ENCODE assay signal across 31 cellular contexts in the genomic region with DNA sequence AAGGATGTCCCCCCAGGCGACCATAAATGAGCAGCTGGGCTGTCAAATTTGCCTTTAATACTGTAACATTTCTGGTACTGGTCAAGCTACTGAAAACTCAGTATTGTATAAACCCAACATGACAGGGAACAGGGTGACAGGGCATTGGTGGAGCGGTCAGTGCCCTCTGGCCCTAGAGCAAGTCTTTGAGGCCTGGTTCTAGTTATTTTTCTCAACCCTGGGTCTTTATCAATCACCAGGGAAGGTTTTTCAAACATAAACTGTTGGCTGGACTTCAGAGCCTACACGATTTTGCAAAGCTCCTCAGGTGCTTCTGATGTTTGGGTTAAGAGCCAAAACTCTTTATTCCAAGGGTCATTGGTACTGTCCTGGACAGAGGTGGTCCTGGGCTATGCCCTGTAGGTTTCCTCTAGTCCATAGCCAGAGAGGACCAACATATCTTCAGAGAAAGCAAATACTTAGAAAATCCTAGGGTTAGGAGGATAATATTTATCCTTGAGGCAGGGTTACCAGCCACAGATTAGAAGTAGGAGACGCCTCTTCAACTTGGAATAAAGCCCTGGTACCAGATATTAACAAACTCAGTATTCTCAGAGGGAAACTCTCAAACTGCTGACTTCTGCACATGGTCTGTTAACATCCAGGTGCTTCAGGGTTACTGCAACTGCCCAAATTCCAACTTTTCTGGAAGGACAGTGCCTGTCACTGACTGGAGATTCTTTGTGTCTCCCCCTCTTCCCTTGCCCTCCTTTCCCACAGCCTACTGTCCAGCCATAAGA. TPM values are rescaled to one million over a fixed set of nuclear protein-coding genes. Genes with fewer than 3 reads are reported as not detected.
"Had no signal": no experiment of that assay in that cellular context is flagged by ENCODE, and none has a peak within 500 bp of the region (broad histone marks: within the 10 kb centered on the region; RNA-seq: fewer than 3 reads in every experiment).

No MANE protein-coding gene starts in this region.

- H3K4me3 ChIP-seq: colonic mucosa, esophagus squamous epithelium, heart right ventricle, lung, neural progenitor cell, prostate gland, right atrium auricular region, sigmoid colon, thoracic aorta, tibial nerve, upper lobe of right lung, uterus had no signal

- H3K36me3 ChIP-seq: colonic mucosa, esophagus squamous epithelium, heart right ventricle, neural progenitor cell, prostate gland, right atrium auricular region, sigmoid colon, thoracic aorta, tibial nerve, upper lobe of right lung, uterus had no signal

- H3K9me3 ChIP-seq: colonic mucosa, esophagus squamous epithelium, heart right ventricle, prostate gland, right atrium auricular region, sigmoid colon, thoracic aorta, tibial nerve, upper lobe of right lung, uterus had no signal

- ATAC-seq: heart right ventricle; left ventricle myocardium superior; naive thymus-derived CD4-positive, alpha-beta T cell; stimulated activated naive CD8-positive, alpha-beta T cell treated with anti-CD3 and anti-CD28 coated beads, Interleukin-15, Interleukin-2, amounts not matched to agents 100 U/mL and 50 U/mL, for 24 hours; upper lobe of right lung had no signal

- DNase-seq: colonic mucosa; effector memory CD4-positive, alpha-beta T cell; erythroblast; esophagus squamous epithelium; foreskin melanocyte; glutamatergic neuron; heart right ventricle; hippocampal formation; kidney glomerular epithelial cell; left colon; left ventricle myocardium superior; mesendoderm; midbrain; naive thymus-derived CD4-positive, alpha-beta T cell; sigmoid colon; stimulated activated CD4-positive, alpha-beta T cell treated with anti-CD3 and anti-CD28 coated beads, Interleukin-2, amount 100 ng/mL, for 24 hours; stimulated activated CD4-positive, alpha-beta T cell treated with anti-CD3 and anti-CD28 coated beads, Interleukin-4, amount 100 ng/mL, for 24 hours; stimulated activated naive CD8-positive, alpha-beta T cell treated with anti-CD3 and anti-CD28 coated beads, Interleukin-15, Interleukin-2, amounts not matched to agents 100 U/mL and 50 U/mL, for 24 hours; upper lobe of right lung; uterus had no signal

- H3K9ac ChIP-seq: neural progenitor cell had no signal

- H3K27me3 ChIP-seq: colonic mucosa, esophagus squamous epithelium, neural progenitor cell, right atrium auricular region, sigmoid colon, tibial nerve, upper lobe of right lung, uterus had no signal

- H3K4me1 ChIP-seq: colonic mucosa, heart right ventricle, neural progenitor cell, prostate gland, right atrium auricular region, sigmoid colon, upper lobe of right lung, uterus had no signal

- H3K4me2 ChIP-seq: neural progenitor cell had no signal

- H2AFZ ChIP-seq: neural progenitor cell had no signal

- H3K27ac ChIP-seq: colonic mucosa, heart right ventricle, neural progenitor cell, prostate gland, right atrium auricular region, sigmoid colon, thoracic aorta, tibial nerve, upper lobe of right lung, uterus had no signal

RNA-seq across cellular contexts. Expression of a gene that starts 26.7 kb away (rescaled TPM):
- total RNA-seq: chondrocyte; colonic mucosa; endothelial cell of umbilical vein; heart right ventricle; left colon; left ventricle myocardium superior; mucosa of gallbladder; naive thymus-derived CD4-positive, alpha-beta T cell; osteocyte; right atrium auricular region; sigmoid colon; skeletal muscle tissue; thoracic aorta; tibial nerve; upper lobe of right lung; uterus had no signal
- polyA plus RNA-seq: endothelial cell of umbilical vein; naive thymus-derived CD4-positive, alpha-beta T cell had no signal

RNA-seq across cellular contexts. Expression of a gene that starts 49.0 kb away (rescaled TPM):
- total RNA-seq: chondrocyte; colonic mucosa; endothelial cell of umbilical vein; esophagus squamous epithelium; heart right ventricle; left colon; left ventricle myocardium superior; lung; mucosa of gallbladder; naive thymus-derived CD4-positive, alpha-beta T cell; osteocyte; right atrium auricular region; sigmoid colon; skeletal muscle tissue; thoracic aorta; tibial nerve; upper lobe of right lung; uterus had no signal
- polyA plus RNA-seq: endothelial cell of umbilical vein, heart right ventricle, lung, sigmoid colon had no signal
